ENCODE assay signal across 21 cellular contexts in the genomic region with DNA sequence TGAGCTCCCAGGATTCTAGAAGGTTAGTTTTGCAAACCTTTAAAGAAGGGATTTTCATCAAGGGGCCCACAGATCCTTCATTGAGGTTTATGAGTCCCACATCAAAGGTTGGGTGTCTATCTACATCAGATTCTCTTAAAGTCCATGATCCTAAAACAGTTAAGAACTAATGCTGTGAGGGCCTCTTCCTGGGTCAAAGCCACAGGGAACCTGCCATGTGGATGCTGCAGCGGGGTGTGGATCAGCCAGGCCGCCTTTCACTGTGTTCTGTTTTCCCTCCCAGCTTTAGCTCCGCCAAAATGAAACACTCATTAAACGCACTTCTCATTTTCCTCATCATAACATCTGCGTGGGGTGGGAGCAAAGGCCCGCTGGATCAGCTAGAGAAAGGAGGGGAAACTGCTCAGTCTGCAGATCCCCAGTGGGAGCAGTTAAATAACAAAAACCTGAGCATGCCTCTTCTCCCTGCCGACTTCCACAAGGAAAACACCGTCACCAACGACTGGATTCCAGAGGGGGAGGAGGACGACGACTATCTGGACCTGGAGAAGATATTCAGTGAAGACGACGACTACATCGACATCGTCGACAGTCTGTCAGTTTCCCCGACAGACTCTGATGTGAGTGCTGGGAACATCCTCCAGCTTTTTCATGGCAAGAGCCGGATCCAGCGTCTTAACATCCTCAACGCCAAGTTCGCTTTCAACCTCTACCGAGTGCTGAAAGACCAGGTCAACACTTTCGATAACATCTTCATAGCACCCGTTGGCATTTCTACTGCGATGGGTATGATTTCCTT. TPM values are rescaled to one million over a fixed set of nuclear protein-coding genes. Genes with fewer than 3 reads are reported as not detected.
DNase-seq lines count a peak whose midpoint lies in the region; ATAC-seq, FAIRE-seq and TF ChIP-seq lines count a peak whose summit lies in the region.
"Had no signal": no experiment of that assay in that cellular context is flagged by ENCODE, and none has a peak within 500 bp of the region (broad histone marks: within the 10 kb centered on the region; RNA-seq: fewer than 3 reads in every experiment).

No MANE protein-coding gene starts in this region.

- peaks cover 10% of the 10 kb centered on the region; the same call in 1 of the 2 replicates for H3K36me3 Mint-ChIP-seq in HFFc6 (ENCODE audit: low read depth)
- H3K36me3 Mint-ChIP-seq in central memory CD8-positive, alpha-beta T cell (ENCODE audit: insufficient read depth): peaks cover 29% of the 10 kb centered on the region

- ATAC-seq in central memory CD8-positive, alpha-beta T cell (replicated peaks; ENCODE audit: extremely low read depth, poor library complexity, severe bottlenecking): no peak
- ATAC-seq: esophagus mucosa, pancreas, T-cell had no signal

- FAIRE-seq in frontal cortex (lab: Jason Lieb, UNC): no peak
- FAIRE-seq: GM18507, pancreas had no signal

- H3K4me3 Mint-ChIP-seq in HFFc6: no peak overlapping the region
- no peak overlapping the region for H3K4me3 Mint-ChIP-seq in central memory CD8-positive, alpha-beta T cell
- H3K4me3 Mint-ChIP-seq: T-cell had no signal

- H3K27me3 Mint-ChIP-seq in HFFc6 (ENCODE audit: insufficient read depth): no peaks in the 10 kb centered on the region; the same call in 1 of the 2 replicates
- H3K27me3 Mint-ChIP-seq in central memory CD8-positive, alpha-beta T cell: no peaks in the 10 kb centered on the region
- H3K27me3 Mint-ChIP-seq: T-cell had no signal

- H3K9me3 Mint-ChIP-seq in HFFc6: no peaks in the 10 kb centered on the region
- H3K9me3 Mint-ChIP-seq in central memory CD8-positive, alpha-beta T cell: no peaks in the 10 kb centered on the region
- H3K9me3 Mint-ChIP-seq: T-cell had no signal

- intact Hi-C loops in posterior vena cava (cut with DNase I): no loop called here

- no peak for TF ChIP-seq CTCF in C4-2B (conservative IDR thresholded peaks at IDR 0.05)
- no peak for TF ChIP-seq CTCF in HFFc6 (IDR thresholded peaks at IDR 0.05)

- H3K4me1 Mint-ChIP-seq in HFFc6 (ENCODE audit: low read depth): peaks cover 43% of the 10 kb centered on the region
- H3K4me1 Mint-ChIP-seq in central memory CD8-positive, alpha-beta T cell: no peaks in the 10 kb centered on the region

- H3K27ac ChIP-seq in C4-2B: peak overlapping the region; percentile 93
- H3K27ac ChIP-seq: pancreas had no signal

- H3K27ac Mint-ChIP-seq in HFFc6: peak overlapping the region; percentile 86; the same call in 1 of the 2 replicates
- peak overlapping the region; percentile 74 for H3K27ac Mint-ChIP-seq in central memory CD8-positive, alpha-beta T cell (ENCODE audit: low read depth)
- H3K27ac Mint-ChIP-seq: T-cell had no signal

- no peak for DNase-seq in HFFc6
- DNase-seq in central memory CD8-positive, alpha-beta T cell (ENCODE audit: low spot score in 2 of 2): no peak
- peak; percentile 48 for DNase-seq in posterior vena cava (ENCODE audit: low spot score)
- no peak for DNase-seq in AG20443 (ENCODE audit: low spot score)
- DNase-seq in frontal cortex (ENCODE audit: low spot score in 2 of 2): no peak
- DNase-seq in NCI-H446 (lab: John Stamatoyannopoulos, UW): no peak
- DNase-seq: activated naive CD4-positive, alpha-beta T cell treated with Interleukin-2 at 50 U/mL for 16 hours; anterior cingulate cortex; cerebellar nuclear complex; effector CD8-positive, alpha-beta T cell; NCI-H1417 treated with DMSO at 0.1 percent for 48 hours; NCI-H2171 treated with DMSO at 0.1 percent for 48 hours; OCI-M1; pancreas; SHP77; stimulated activated CD4-positive, alpha-beta T cell treated with anti-CD3 and anti-CD28 coated beads, Interleukin-1b, Interleukin-23, amount 100 ng/mL, for 48 hours; stimulated activated naive CD4-positive, alpha-beta T cell treated with Interleukin-2 at 50 U/mL for 16 hours; T-cell had no signal

RNA-seq across cellular contexts. Expression of gene SERPIND1, which starts 5.3 kb away (rescaled TPM):
- under 1 TPM in 5 of 6 experiments, not detected in 1; 0.07 to 0.19 (median 0.11) TPM for total RNA-seq in HFFc6 (2021; fragmentation: NEBNext Ultra II Directional; extraction: Animal tissue kit (Norgen Biotek cat#: 25700))
- total RNA-seq in posterior vena cava (not detected), frontal cortex (4.5 TPM)
